19 cellular contexts compared by ENCODE assay signal in the genomic region with DNA sequence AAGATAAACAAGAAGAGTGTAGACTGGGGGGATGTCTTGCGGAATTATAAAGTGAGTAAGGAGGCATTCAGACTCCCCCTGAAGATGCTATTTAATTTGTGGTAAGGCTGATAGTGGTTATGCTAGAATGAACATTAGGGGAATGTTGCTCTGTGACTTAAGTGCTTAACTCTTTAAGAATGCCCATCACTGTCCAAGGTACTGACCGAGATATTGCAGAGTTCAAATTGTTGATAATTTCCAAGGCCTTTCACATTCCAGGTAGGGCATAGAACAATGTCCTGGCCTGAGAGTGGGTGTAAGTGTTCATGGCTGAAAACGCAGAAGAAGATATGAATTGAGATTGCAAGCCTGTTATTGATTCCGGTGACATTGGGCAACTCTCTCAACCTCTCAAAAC.
DNase-seq lines count a peak whose midpoint lies in the region; ATAC-seq, FAIRE-seq and TF ChIP-seq lines count a peak whose summit lies in the region.
"Had no signal": no experiment of that assay in that cellular context is flagged by ENCODE, and none has a peak within 500 bp of the region (broad histone marks: within the 10 kb centered on the region; RNA-seq: fewer than 3 reads in every experiment).

No MANE protein-coding gene starts in this region.

- in situ Hi-C loops in transverse colon (cut with MboI; ENCODE audit: low pct_ligation_motif_present in 1 of 4, low pct_unique_long_range_greater_than_20kb in 1 of 4, low sequenced_read_pairs in 3 of 4), result no loop called here

- no peaks in the 10 kb centered on the region for H3K9me3 ChIP-seq in transverse colon
- H3K9me3 ChIP-seq: BE2C had no signal

- DNase-seq in HT-29 (ENCODE audit: low spot score) (peak; percentile 1), RKO (ENCODE audit: low spot score) (peak; percentile 32), iris pigment epithelial cell (ENCODE audit: low read depth) (peak; percentile 3), urothelium cell line (ENCODE audit: low spot score) (no peak), NCI-H1436 treated with DMSO at 0.1 percent for 48 hours (lab: John Stamatoyannopoulos, UW) (no peak), transverse colon (no peak)
- DNase-seq: BE2C; Calu3; CD4-positive, alpha-beta T cell; GOT3; HFFc6; MV-4-11; NCI-H1417 treated with DMSO at 0.1 percent for 48 hours; NCI-H2029; NCI-H524 treated with DMSO at 0.1 percent for 48 hours; RPMI8226; SIG-M5; T-helper 2 cell had no signal

- TF ChIP-seq CTCF in transverse colon (IDR thresholded peaks at IDR 0.05), result no peak

- no peaks in the 10 kb centered on the region for H3K4me1 ChIP-seq in transverse colon
- H3K4me1 ChIP-seq: BE2C had no signal

- no peak for TF ChIP-seq EP300 in transverse colon (IDR thresholded peaks at IDR 0.05; ENCODE audit: low read depth)

- WGBS in transverse colon (ENCODE audit: low coverage in 1 of 2), 2 donors, result 74 to 75% methylated on average over 3 to 4 of the region's 4 CpGs

- peak; percentile 55 for FAIRE-seq in urothelium cell line (lab: Jason Lieb, UNC)

- no peak overlapping the region for H3K4me3 ChIP-seq in transverse colon

- ATAC-seq in GM21515 (IDR thresholded peaks at IDR 0.05; ENCODE audit: unreplicated experiment), result no peak

- peaks cover 7% of the 10 kb centered on the region for H3K27me3 ChIP-seq in transverse colon

- H3K36me3 ChIP-seq in transverse colon, result no peaks in the 10 kb centered on the region
- H3K36me3 ChIP-seq: BE2C had no signal

- no peak for TF ChIP-seq POLR2A in transverse colon (IDR thresholded peaks at IDR 0.05)

- no peak overlapping the region for H3K27ac ChIP-seq in transverse colon

- intact Hi-C loops in transverse colon (cut with DNase I; ENCODE audit: low total_unique reads), result no loop called here

Comparison
In these comparisons a context has a peak if more than half of its experiments do, and no peak if none do; other contexts are left out.
1. DNase-seq: peak in HT-29 (single experiment), RKO (single experiment) and iris pigment epithelial cell (single experiment); none in urothelium cell line (single experiment), NCI-H1436 treated with DMSO at 0.1 percent for 48 hours (single experiment) and transverse colon (single experiment).